ENCODE assay signal across 22 cellular contexts in the genomic region with DNA sequence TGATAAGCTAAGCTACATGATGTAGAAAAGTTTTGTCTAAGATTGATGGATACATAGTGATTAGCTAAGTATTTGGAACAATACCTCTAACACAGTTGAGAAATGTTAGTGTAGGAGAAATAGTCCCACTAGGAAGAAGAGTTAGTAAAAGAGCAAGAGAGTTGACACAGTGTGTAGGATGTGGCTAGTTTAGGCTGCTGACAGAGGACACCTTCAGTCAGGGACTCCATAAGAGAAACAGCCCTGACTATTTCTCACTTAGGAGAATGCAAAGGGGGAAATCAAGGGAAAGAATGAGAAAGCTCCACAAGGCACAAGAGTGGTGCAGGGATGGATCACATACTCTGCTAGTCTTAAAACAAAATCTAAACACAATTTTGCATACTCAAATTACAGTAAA.
DNase-seq lines count a peak whose midpoint lies in the region; ATAC-seq and TF ChIP-seq lines count a peak whose summit lies in the region.
"Had no signal": no experiment of that assay in that cellular context is flagged by ENCODE, and none has a peak within 500 bp of the region (broad histone marks: within the 10 kb centered on the region; RNA-seq: fewer than 3 reads in every experiment).

No MANE protein-coding gene starts in this region.

- H3K36me3 Mint-ChIP-seq in activated naive CD8-positive, alpha-beta T cell treated with anti-CD3 and anti-CD28 coated beads, Interleukin-2, amount 10 ng/mL, durations not matched to agents 7 days and 5 days: no peaks in the 10 kb centered on the region
- no peaks in the 10 kb centered on the region for H3K36me3 Mint-ChIP-seq in activated naive CD8-positive, alpha-beta T cell treated with anti-CD3 and anti-CD28 coated beads for 36 hours
- H3K36me3 Mint-ChIP-seq in immature natural killer cell: peaks cover 0 to 6% (median 0%) of the 10 kb centered on the region in 3 donors
- H3K36me3 Mint-ChIP-seq: CD14-positive monocyte had no signal

- H4K20me1 ChIP-seq in MM.1S (ENCODE audit: insufficient read depth, low read length) (no peaks in the 10 kb centered on the region), mammary epithelial cell (ENCODE audit: insufficient read depth, low read length) (no peaks in the 10 kb centered on the region)

- H3K9me3 Mint-ChIP-seq in activated naive CD8-positive, alpha-beta T cell treated with anti-CD3 and anti-CD28 coated beads, Interleukin-2, amount 10 ng/mL, durations not matched to agents 7 days and 5 days: peaks cover 2% of the 10 kb centered on the region
- H3K9me3 Mint-ChIP-seq in activated naive CD8-positive, alpha-beta T cell treated with anti-CD3 and anti-CD28 coated beads for 36 hours: peaks cover 2% of the 10 kb centered on the region
- H3K9me3 Mint-ChIP-seq in immature natural killer cell: peaks cover 5 to 29% (median 15%) of the 10 kb centered on the region in 6 donors

- H3K4me1 Mint-ChIP-seq in activated naive CD8-positive, alpha-beta T cell treated with anti-CD3 and anti-CD28 coated beads, Interleukin-2, amount 10 ng/mL, durations not matched to agents 7 days and 5 days: no peaks in the 10 kb centered on the region
- no peaks in the 10 kb centered on the region for H3K4me1 Mint-ChIP-seq in activated naive CD8-positive, alpha-beta T cell treated with anti-CD3 and anti-CD28 coated beads for 36 hours
- H3K4me1 Mint-ChIP-seq in immature natural killer cell: peaks cover 0 to 6% of the 10 kb centered on the region in 2 donors
- H3K4me1 Mint-ChIP-seq: B cell, CD14-positive monocyte had no signal

- H3K9ac ChIP-seq in MM.1S (ENCODE audit: low read length) (0 out of 2 replicates have a peak overlapping the region, but pooled peaks have one; percentile 10), mammary epithelial cell (ENCODE audit: insufficient read depth, low read length) (peak overlapping the region; percentile 48)

- H3K4me1 ChIP-seq in MM.1S (ENCODE audit: low read length) (peaks cover 17% of the 10 kb centered on the region), mammary epithelial cell (ENCODE audit: insufficient read depth, low read length) (peaks cover 5% of the 10 kb centered on the region)

- H3K4me3 ChIP-seq in MM.1S (ENCODE audit: low read length) (peak overlapping the region; percentile 44), mammary epithelial cell (replicated peaks in 1 of 3; ENCODE audit: insufficient read depth in 1 of 3, low read depth in 2 of 3, low read length in 3 of 3) (peak overlapping the region; percentile 10 to 59 (median 44))

- H3K9me2 ChIP-seq in MM.1S (replicated peaks; ENCODE audit: insufficient read depth, low read length): no peaks in the 10 kb centered on the region

- H3K27me3 ChIP-seq in MM.1S (replicated peaks; ENCODE audit: insufficient read depth, low read length) (no peaks in the 10 kb centered on the region), mammary epithelial cell (ENCODE audit: insufficient read depth, low read length) (no peaks in the 10 kb centered on the region)

- H3K4me3 Mint-ChIP-seq in activated naive CD8-positive, alpha-beta T cell treated with anti-CD3 and anti-CD28 coated beads, Interleukin-2, amount 10 ng/mL, durations not matched to agents 7 days and 5 days: peak overlapping the region; percentile 34
- no peak overlapping the region for H3K4me3 Mint-ChIP-seq in activated naive CD8-positive, alpha-beta T cell treated with anti-CD3 and anti-CD28 coated beads for 36 hours
- H3K4me3 Mint-ChIP-seq in immature natural killer cell: peak overlapping the region in 1 of 5 donors; percentile 21
- H3K4me3 Mint-ChIP-seq: B cell, CD14-positive monocyte had no signal

- in situ Hi-C loops in mammary epithelial cell (cut with MboI; ENCODE audit: low sequenced_read_pairs in 2 of 2): no loop called here

- H3K79me2 ChIP-seq in MM.1S (ENCODE audit: low read length) (no peaks in the 10 kb centered on the region), mammary epithelial cell (ENCODE audit: insufficient read depth, low read length) (no peaks in the 10 kb centered on the region)

- POLR2A ChIA-PET in activated naive CD8-positive, alpha-beta T cell treated with anti-CD3 and anti-CD28 coated beads, Interleukin-2, amount 10 ng/mL, durations not matched to agents 7 days and 5 days (lab: Charles Lee): no interaction called here

- H3K27ac Mint-ChIP-seq in activated naive CD8-positive, alpha-beta T cell treated with anti-CD3 and anti-CD28 coated beads, Interleukin-2, amount 10 ng/mL, durations not matched to agents 7 days and 5 days: no peak overlapping the region
- H3K27ac Mint-ChIP-seq in activated naive CD8-positive, alpha-beta T cell treated with anti-CD3 and anti-CD28 coated beads for 36 hours: no peak overlapping the region
- no peak overlapping the region for H3K27ac Mint-ChIP-seq in immature natural killer cell
- H3K27ac Mint-ChIP-seq: B cell had no signal

- H3K4me2 ChIP-seq in MM.1S (ENCODE audit: low read depth, low read length): peak overlapping the region; percentile 81
- H3K4me2 ChIP-seq in mammary epithelial cell (ENCODE audit: insufficient read depth, low read depth, low read length): peak overlapping the region; percentile 91

- TF ChIP-seq CTCF in MM.1S (IDR thresholded peaks at IDR 0.05; ENCODE audit: low read length) (no peak), mammary epithelial cell (conservative IDR thresholded peaks at IDR 0.05 in 1 of 2, IDR thresholded peaks at IDR 0.05 in 1 of 2; ENCODE audit: extremely low read depth in 1 of 2, insufficient read depth in 1 of 2, low read depth in 1 of 2, low read length in 2 of 2) (no peak)

- no peak for ATAC-seq in activated naive CD8-positive, alpha-beta T cell treated with anti-CD3 and anti-CD28 coated beads, Interleukin-2, amount 10 ng/mL, durations not matched to agents 7 days and 5 days (ENCODE audit: low read depth)
- ATAC-seq: HCT116, HepG2 had no signal

- dilution Hi-C loops in mammary epithelial cell (cut with HindIII; ENCODE audit: low sequenced_read_pairs): no loop called here

- no peak overlapping the region for H3K27ac ChIP-seq in MM.1S (ENCODE audit: low read length)
- peak overlapping the region; percentile 9 for H3K27ac ChIP-seq in mammary epithelial cell (ENCODE audit: insufficient read depth, low read depth, low read length)
- H3K27ac ChIP-seq: HL-60, RWPE1 had no signal

- H3K9me3 ChIP-seq in MM.1S (replicated peaks; ENCODE audit: insufficient read depth, low read length) (no peaks in the 10 kb centered on the region), mammary epithelial cell (replicated peaks; ENCODE audit: insufficient read depth, low read length) (peaks cover 2% of the 10 kb centered on the region)

- peaks cover 7% of the 10 kb centered on the region; the same call in 1 of the 2 replicates for H3F3A ChIP-seq in MM.1S (ENCODE audit: insufficient read depth, low read length)

- intact Hi-C loops in mammary epithelial cell (cut with micrococcal nuclease): no loop called here

- no TSS peak for BruUV-seq in mammary epithelial cell (replicated peaks; lab: Mats Ljungman, UMichigan)

- H3K27me3 Mint-ChIP-seq in activated naive CD8-positive, alpha-beta T cell treated with anti-CD3 and anti-CD28 coated beads, Interleukin-2, amount 10 ng/mL, durations not matched to agents 7 days and 5 days: no peaks in the 10 kb centered on the region
- H3K27me3 Mint-ChIP-seq in activated naive CD8-positive, alpha-beta T cell treated with anti-CD3 and anti-CD28 coated beads for 36 hours: no peaks in the 10 kb centered on the region
- no peaks in the 10 kb centered on the region for H3K27me3 Mint-ChIP-seq in immature natural killer cell (ENCODE audit: low read depth in 3 of 3)
- H3K27me3 Mint-ChIP-seq: B cell had no signal

- CTCF ChIA-PET in mammary epithelial cell (lab: Charles Lee; ENCODE audit: low non-redundant PET): no interaction called here

- no peak for DNase-seq in activated naive CD8-positive, alpha-beta T cell treated with anti-CD3 and anti-CD28 coated beads, Interleukin-2, amount 10 ng/mL, durations not matched to agents 7 days and 5 days
- no peak for DNase-seq in activated naive CD8-positive, alpha-beta T cell treated with anti-CD3 and anti-CD28 coated beads for 36 hours
- no peak for DNase-seq in MM.1S
- no peak for DNase-seq in mammary epithelial cell
- DNase-seq in cerebellum (ENCODE audit: low spot score): no peak
- DNase-seq in AG08396 (ENCODE audit: low spot score): no peak
- no peak for DNase-seq in immature natural killer cell
- DNase-seq in pons (ENCODE audit: low spot score): no peak
- DNase-seq: DMS79, GOT3, KBM-7, MV-4-11, NCI-H1105 treated with DMSO at 0.1 percent for 48 hours, NCI-H2081, NCI-H2171 treated with DMSO at 0.1 percent for 48 hours, NCI-H524 treated with DMSO at 0.1 percent for 48 hours had no signal

- H2AFZ ChIP-seq in MM.1S (ENCODE audit: low read length): peak overlapping the region; percentile 57; the same call in 1 of the 2 replicates
- H2AFZ ChIP-seq in mammary epithelial cell (ENCODE audit: low read depth, low read length): peak overlapping the region; percentile 94

- H3K36me3 ChIP-seq in MM.1S (replicated peaks; ENCODE audit: insufficient read depth, low read length): no peaks in the 10 kb centered on the region
- no peaks in the 10 kb centered on the region for H3K36me3 ChIP-seq in mammary epithelial cell (ENCODE audit: insufficient read depth, low read length)
